11 cellular contexts compared by ENCODE assay signal in genomic region chr1:94873520-94874351, GRCh38. TPM values are rescaled to one million over a fixed set of nuclear protein-coding genes. Genes with fewer than 3 reads are reported as not detected.
A peak's percentile ranks its signal among the peaks of the same experiment; 100 is the strongest.
DNase-seq lines count a peak whose midpoint lies in the region; ATAC-seq, FAIRE-seq and TF ChIP-seq lines count a peak whose summit lies in the region.
"Had no signal": no experiment of that assay in that cellular context is flagged by ENCODE, and none has a peak within 500 bp of the region (broad histone marks: within the 10 kb centered on the region; RNA-seq: fewer than 3 reads in every experiment).

No MANE protein-coding gene starts in this region.

- H3K9me3 Mint-ChIP-seq in mesothelial cell of epicardium: no peaks in the 10 kb centered on the region
- H3K9me3 Mint-ChIP-seq: naive B cell had no signal

- no peak for TF ChIP-seq POLR2A in gastrocnemius medialis (IDR thresholded peaks at IDR 0.05)

- H3K36me3 ChIP-seq in adipocyte (ENCODE audit: control insufficient read depth, insufficient read depth, low read length, severe bottlenecking) (no peaks in the 10 kb centered on the region), gastrocnemius medialis (no peaks in the 10 kb centered on the region)

- peaks cover 7% of the 10 kb centered on the region for H3K36me3 Mint-ChIP-seq in mesothelial cell of epicardium
- H3K36me3 Mint-ChIP-seq: naive B cell had no signal

- no peak overlapping the region for H3K4me3 ChIP-seq in adipocyte (ENCODE audit: low read length)
- H3K4me3 ChIP-seq in gastrocnemius medialis: no peak overlapping the region
- H3K4me3 ChIP-seq: SK-N-MC had no signal

- H3K27ac ChIP-seq in gastrocnemius medialis: no peak overlapping the region
- H3K27ac ChIP-seq: SK-N-MC had no signal

- H3K9ac ChIP-seq in adipocyte (ENCODE audit: low read length): no peak overlapping the region

- H3K27ac Mint-ChIP-seq in mesothelial cell of epicardium: peak overlapping the region; percentile 79

- no peak for FAIRE-seq in RCC 7860 (lab: Jason Lieb, UNC)

- no peaks in the 10 kb centered on the region for H3K4me1 ChIP-seq in adipocyte (ENCODE audit: control insufficient read depth, insufficient read depth, low read length)
- H3K4me1 ChIP-seq in gastrocnemius medialis: no peaks in the 10 kb centered on the region

- intact Hi-C loops in gastrocnemius medialis (cut with DNase I; ENCODE audit: low total_unique reads): no loop called here

- in situ Hi-C loops in gastrocnemius medialis (cut with MboI; ENCODE audit: low sequenced_read_pairs in 4 of 4): loop anchor here in 3 of 4 donors (25.0 kb wide), 1 partner anchor 364 kb away; the partner anchor contains the start of gene RWDD3 (in 3 of the 3)

- H3K27me3 Mint-ChIP-seq in mesothelial cell of epicardium (ENCODE audit: low read depth): no peaks in the 10 kb centered on the region

- DNase-seq in EH (ENCODE audit: low read depth): peak; percentile 65
- peak; percentile 42 for DNase-seq in adipocyte (ENCODE audit: low read depth)
- peak in 1 of 2 experiments; percentile 37 for DNase-seq in mesothelial cell of epicardium (ENCODE audit: low spot score in 2 of 2, unreplicated experiment in 2 of 2)
- no peak for DNase-seq in activated CD4-positive, alpha-beta T cell treated with anti-CD3 and anti-CD28 coated beads, Interleukin-2, amount 50 U/mL, for 48 hours
- DNase-seq in RCC 7860 (ENCODE audit: low spot score): no peak
- DNase-seq in gastrocnemius medialis: no peak
- no peak for DNase-seq in Kasumi-1 (lab: John Stamatoyannopoulos, UW)
- DNase-seq: DMS79, naive B cell had no signal

- H3K27me3 ChIP-seq in adipocyte (replicated peaks; ENCODE audit: control insufficient read depth, insufficient read depth, low read length) (no peaks in the 10 kb centered on the region), gastrocnemius medialis (no peaks in the 10 kb centered on the region)

- H3K4me1 Mint-ChIP-seq in mesothelial cell of epicardium: peaks cover 24% of the 10 kb centered on the region
- H3K4me1 Mint-ChIP-seq: naive B cell had no signal

- ATAC-seq in HG03469 (IDR thresholded peaks at IDR 0.05; ENCODE audit: unreplicated experiment) (peak; percentile 64), gastrocnemius medialis (no peak)

- no peak for TF ChIP-seq CTCF in mesothelial cell of epicardium (IDR thresholded peaks at IDR 0.05; ENCODE audit: unreplicated experiment)
- no peak for TF ChIP-seq CTCF in gastrocnemius medialis (IDR thresholded peaks at IDR 0.05 in 4 of 5, conservative IDR thresholded peaks at IDR 0.05 in 1 of 5)

- H3K4me3 Mint-ChIP-seq in mesothelial cell of epicardium: no peak overlapping the region
- H3K4me3 Mint-ChIP-seq: naive B cell had no signal

- H3K9me3 ChIP-seq in adipocyte (ENCODE audit: control insufficient read depth, low read length) (no peaks in the 10 kb centered on the region), gastrocnemius medialis (no peaks in the 10 kb centered on the region)

RNA-seq across cellular contexts. Expression of gene CNN3, which starts 53.2 kb away (rescaled TPM):
- total RNA-seq in mesothelial cell of epicardium (241 to 260 TPM (median 247 TPM) in 3 replicates), gastrocnemius medialis (10 to 100 TPM; 11.9 to 21.8 (median 16.1) TPM)

RNA-seq across cellular contexts. Expression of gene SLC44A3, which starts 53.6 kb away (rescaled TPM):
- total RNA-seq in mesothelial cell of epicardium (9.2 to 13.2 TPM (median 11.2 TPM) in 3 replicates), gastrocnemius medialis (under 1 TPM in 1 of 4 donors, not detected in 3; 0.19 TPM)

Comparison
In these comparisons a context has a peak if more than half of its experiments do, and no peak if none do; other contexts are left out.
1. DNase-seq: peak in EH (single experiment) and adipocyte (single experiment); none in activated CD4-positive, alpha-beta T cell treated with anti-CD3 and anti-CD28 coated beads, Interleukin-2, amount 50 U/mL, for 48 hours (0 of 2), RCC 7860 (single experiment), gastrocnemius medialis (0 of 2) and Kasumi-1 (0 of 2).
2. RNA of gene CNN3, which starts 53.2 kb away (total RNA-seq): 241 to 260 TPM in mesothelial cell of epicardium; 11.9 to 21.8 TPM in gastrocnemius medialis; every median in the first group is over 10 times any median in the second.